ENCODE assay signal across 7 cellular contexts in genomic region chr15:71702496-71702895, GRCh38.
"Had no signal": no experiment of that assay in that cellular context is flagged by ENCODE, and none has a peak within 500 bp of the region (broad histone marks: within the 10 kb centered on the region; RNA-seq: fewer than 3 reads in every experiment).

No MANE protein-coding gene starts in this region.

- FAIRE-seq: HepG2, HTR-8/SVneo, K562 had no signal

- ATAC-seq: HepG2, K562 had no signal

- DNase-seq: KBM-7, KG1 had no signal

- H3K4me3 ChIP-seq: K562 had no signal

- H3K9ac ChIP-seq: KMS-11 had no signal

- H3K27ac ChIP-seq: HL-60, KMS-11 had no signal

- H3K4me2 ChIP-seq: KMS-11 had no signal
